ENCODE assay signal across 11 cellular contexts in the genomic region with DNA sequence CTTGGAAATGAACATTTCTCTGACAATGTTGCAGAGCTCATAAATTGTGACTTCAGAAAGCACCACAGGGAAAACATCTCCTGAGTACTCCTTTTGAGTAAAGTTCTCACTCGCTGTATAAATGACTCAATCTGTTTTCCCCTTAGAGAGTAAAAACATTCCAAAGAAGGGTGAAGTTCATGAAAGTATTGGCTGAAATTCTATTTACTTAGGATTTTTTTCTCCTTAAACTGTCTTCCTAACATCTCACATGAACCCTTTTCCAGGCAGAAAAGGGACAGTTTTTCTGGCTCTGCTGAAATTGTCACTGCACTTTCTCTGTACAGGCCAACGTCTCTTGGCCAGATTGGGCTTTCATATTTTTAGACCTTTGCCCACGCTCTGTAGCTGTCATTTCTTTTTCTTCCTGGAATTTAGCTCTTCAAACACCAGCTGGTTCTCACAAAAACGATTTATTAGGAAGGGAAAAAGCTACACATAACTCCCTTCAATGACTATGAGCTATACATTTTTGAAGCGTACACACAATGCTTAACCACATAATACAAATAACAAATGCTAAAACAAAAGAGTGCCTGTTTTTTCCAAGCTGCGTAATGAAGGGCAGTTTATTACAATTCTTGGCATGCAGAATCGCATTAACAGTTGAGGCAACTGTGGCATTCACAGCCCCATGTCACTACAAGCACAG.
A peak's percentile ranks its signal among the peaks of the same experiment; 100 is the strongest.
DNase-seq lines count a peak whose midpoint lies in the region; ATAC-seq, FAIRE-seq and TF ChIP-seq lines count a peak whose summit lies in the region.
"Had no signal": no experiment of that assay in that cellular context is flagged by ENCODE, and none has a peak within 500 bp of the region (broad histone marks: within the 10 kb centered on the region; RNA-seq: fewer than 3 reads in every experiment).

No MANE protein-coding gene starts in this region.

- DNase-seq in EH (ENCODE audit: low read depth): peak; percentile 87
- DNase-seq in cardiac fibroblast (ENCODE audit: low read depth in 2 of 2): peak; percentile 86 to 92
- no peak for DNase-seq in kidney
- peak; percentile 84 for DNase-seq in skeletal muscle cell (ENCODE audit: low read depth)
- DNase-seq in glomerular visceral epithelial cell (ENCODE audit: extremely low spot score): no peak
- no peak for DNase-seq in NCI-H748 treated with DMSO at 0.1 percent for 48 hours (lab: John Stamatoyannopoulos, UW)
- DNase-seq in WERI-Rb-1: no peak
- DNase-seq: stimulated activated CD8-positive, alpha-beta memory T cell treated with anti-CD3 and anti-CD28 coated beads, Interleukin-4, amount 100 ng/mL, for 48 hours had no signal

- H3K4me3 ChIP-seq in cardiac fibroblast (replicated peaks in 1 of 2; ENCODE audit: low read depth in 2 of 2, low read length in 2 of 2): no peak overlapping the region
- H3K4me3 ChIP-seq in kidney (ENCODE audit: low read length in 2 of 2): no peak overlapping the region
- no peak overlapping the region for H3K4me3 ChIP-seq in skeletal muscle cell (ENCODE audit: low read depth, low read length)
- no peak overlapping the region for H3K4me3 ChIP-seq in WERI-Rb-1 (ENCODE audit: low read depth, low read length)

- no peak for FAIRE-seq in kidney (lab: Jason Lieb, UNC)

- H3K27me3 ChIP-seq in WERI-Rb-1 (ENCODE audit: insufficient read depth, low read depth, severe bottlenecking): no peaks in the 10 kb centered on the region

- peaks cover 0 to 2% of the 10 kb centered on the region in 2 donors for H3K4me1 ChIP-seq in kidney (ENCODE audit: control insufficient read depth in 1 of 2, insufficient read depth in 1 of 2, low read depth in 1 of 2, low read length in 2 of 2)

- H3K27ac ChIP-seq in kidney (ENCODE audit: low read depth in 2 of 2, low read length in 2 of 2) (peak overlapping the region; percentile 40), WERI-Rb-1 (no peak overlapping the region)

- H3K9ac ChIP-seq in kidney (ENCODE audit: low read length in 2 of 2): no peak overlapping the region

- no peak for ATAC-seq in HG02763 (IDR thresholded peaks at IDR 0.05; ENCODE audit: unreplicated experiment)
- ATAC-seq: activated CD4-positive, CD25-positive, alpha-beta regulatory T cell treated with anti-CD3 and anti-CD28 coated beads, Interleukin-2, amount 50 U/mL, for 24 hours; activated naive CD4-positive, alpha-beta T cell treated with anti-CD3 and anti-CD28 coated beads, Interleukin-2, amount 50 U/mL, for 72 hours had no signal

- no peaks in the 10 kb centered on the region for H3K9me3 ChIP-seq in kidney (ENCODE audit: control insufficient read depth in 1 of 2, low read length in 2 of 2)
- no peaks in the 10 kb centered on the region for H3K9me3 ChIP-seq in WERI-Rb-1 (ENCODE audit: severe bottlenecking)

- no peak for TF ChIP-seq CTCF in cardiac fibroblast (IDR thresholded peaks at IDR 0.05; ENCODE audit: low read depth, low read length)
- TF ChIP-seq CTCF in kidney (IDR thresholded peaks at IDR 0.05; ENCODE audit: borderline replicate concordance, extremely low read depth, insufficient read depth): no peak
- TF ChIP-seq CTCF in WERI-Rb-1 (IDR thresholded peaks at IDR 0.05; ENCODE audit: low read depth, low read length): no peak

- no peaks in the 10 kb centered on the region for H3K36me3 ChIP-seq in kidney (ENCODE audit: control insufficient read depth in 1 of 2, insufficient read depth in 2 of 2, low read length in 2 of 2)
- H3K36me3 ChIP-seq in WERI-Rb-1: no peaks in the 10 kb centered on the region

- intact Hi-C loops in kidney (cut with DNase I): no loop called here

Comparison
In these comparisons a context has a peak if more than half of its experiments do, and no peak if none do; other contexts are left out.
1. DNase-seq: peak in EH (single experiment), cardiac fibroblast (2 of 2) and skeletal muscle cell (single experiment); none in kidney (single experiment), glomerular visceral epithelial cell (single experiment), NCI-H748 treated with DMSO at 0.1 percent for 48 hours (single experiment) and WERI-Rb-1 (single experiment).